In genomic region chr20:49685161-49685601, GRCh38 we compare ENCODE assay signal across 8 cellular contexts. TPM values are rescaled to one million over a fixed set of nuclear protein-coding genes. Genes with fewer than 3 reads are reported as not detected.
DNase-seq lines count a peak whose midpoint lies in the region; ATAC-seq and TF ChIP-seq lines count a peak whose summit lies in the region.

No MANE protein-coding gene starts in this region.

- H3K9me3 ChIP-seq in MG63, result no peaks in the 10 kb centered on the region

- no peak for TF ChIP-seq CTCF in GM12865 (IDR thresholded peaks at IDR 0.05; ENCODE audit: insufficient read depth, low read depth, low read length, missing control alignments)

- H3K4me3 ChIP-seq in GM12865 (ENCODE audit: low read depth, low read length) (no peak overlapping the region), MG63 (no peak overlapping the region)

- H3K4me1 Mint-ChIP-seq in activated T-helper 17 cell treated with anti-CD3 and anti-CD28 coated beads, Interleukin-2, amount 50 U/mL, for 72 hours, result peaks cover 41% of the 10 kb centered on the region

- H3K27ac Mint-ChIP-seq in activated T-helper 17 cell treated with anti-CD3 and anti-CD28 coated beads, Interleukin-2, amount 50 U/mL, for 72 hours, result no peak overlapping the region

- H3K27me3 Mint-ChIP-seq in activated T-helper 17 cell treated with anti-CD3 and anti-CD28 coated beads, Interleukin-2, amount 50 U/mL, for 72 hours, result no peaks in the 10 kb centered on the region

- H3K9me3 Mint-ChIP-seq in activated T-helper 17 cell treated with anti-CD3 and anti-CD28 coated beads, Interleukin-2, amount 50 U/mL, for 72 hours, result no peaks in the 10 kb centered on the region

- ATAC-seq in HG02870 (IDR thresholded peaks at IDR 0.05; ENCODE audit: unreplicated experiment) (no peak), HG02610 (IDR thresholded peaks at IDR 0.05; ENCODE audit: unreplicated experiment) (no peak)
- ATAC-seq in activated T-helper 17 cell treated with anti-CD3 and anti-CD28 coated beads, Interleukin-2, amount 50 U/mL, for 72 hours (replicated peaks), result no peak

- DNase-seq in GM12865 (ENCODE audit: low read depth) (peak; percentile 73), MG63 (peak; percentile 34), epithelial cell of prostate (ENCODE audit: low read depth, low spot score) (no peak), pons (ENCODE audit: low spot score) (peak; percentile 60)
- no peak for DNase-seq in stimulated activated CD4-positive, alpha-beta T cell treated with anti-CD3 and anti-CD28 coated beads, Interleukin-4, amount 100 ng/mL, for 4 hours

- H3K36me3 Mint-ChIP-seq in activated T-helper 17 cell treated with anti-CD3 and anti-CD28 coated beads, Interleukin-2, amount 50 U/mL, for 72 hours (ENCODE audit: low read depth), result peaks cover 24% of the 10 kb centered on the region

- peaks cover 17% of the 10 kb centered on the region for H3K36me3 ChIP-seq in MG63

- H3K27ac ChIP-seq in epithelial cell of prostate, result peak overlapping the region; percentile 10

- no peak overlapping the region for H3K4me3 Mint-ChIP-seq in activated T-helper 17 cell treated with anti-CD3 and anti-CD28 coated beads, Interleukin-2, amount 50 U/mL, for 72 hours

- no peaks in the 10 kb centered on the region for H3K27me3 ChIP-seq in MG63

RNA-seq across cellular contexts. Expression of gene B4GALT5, which starts 28.5 kb away (rescaled TPM):
- 20.3 and 20.4 TPM in 2 replicates for total RNA-seq in MG63 (2014; rRNA removed; shearing (Covaris generic); ENCODE audit: low replicate concordance)
- 10 to 100 TPM; 19.5 to 25.8 TPM for total RNA-seq in activated T-helper 17 cell treated with anti-CD3 and anti-CD28 coated beads, Interleukin-2, amount 50 U/mL, for 72 hours

Comparison
In these comparisons a context has a peak if more than half of its experiments do, and no peak if none do; other contexts are left out.
1. DNase-seq: peak in GM12865 (single experiment), MG63 (single experiment) and pons (single experiment); none in epithelial cell of prostate (single experiment) and stimulated activated CD4-positive, alpha-beta T cell treated with anti-CD3 and anti-CD28 coated beads, Interleukin-4, amount 100 ng/mL, for 4 hours (0 of 2).